ENCODE assay signal across 12 cellular contexts in genomic region chr12:12520278-12520677, GRCh38. TPM values are rescaled to one million over a fixed set of nuclear protein-coding genes. Genes with fewer than 3 reads are reported as not detected.
DNase-seq lines count a peak whose midpoint lies in the region; ATAC-seq and TF ChIP-seq lines count a peak whose summit lies in the region.
"Had no signal": no experiment of that assay in that cellular context is flagged by ENCODE, and none has a peak within 500 bp of the region (broad histone marks: within the 10 kb centered on the region; RNA-seq: fewer than 3 reads in every experiment).

No MANE protein-coding gene starts in this region.

- H3K36me3 Mint-ChIP-seq in neural crest cell (ENCODE audit: low read depth): peaks cover 6% of the 10 kb centered on the region

- no peaks in the 10 kb centered on the region for H3K27me3 Mint-ChIP-seq in neural crest cell (ENCODE audit: low read depth)

- TF ChIP-seq POLR2A in GM18505 (IDR thresholded peaks at IDR 0.05; ENCODE audit: borderline replicate concordance, extremely low read depth, insufficient read depth, insufficient read length): no peak

- H3K4me3 Mint-ChIP-seq in neural crest cell: peak overlapping the region; percentile 68

- H3K4me1 Mint-ChIP-seq in neural crest cell: peaks cover 47% of the 10 kb centered on the region

- H3K27ac ChIP-seq in cingulate gyrus (ENCODE audit: low read depth, low read length): peak overlapping the region; percentile 35
- H3K27ac ChIP-seq: BLaER1, GM23248, HL-60 had no signal

- ATAC-seq in GM18520 (IDR thresholded peaks at IDR 0.05; ENCODE audit: unreplicated experiment) (no peak), GM18505 (IDR thresholded peaks at IDR 0.05; ENCODE audit: unreplicated experiment) (no peak)

- DNase-seq in NCI-H146 treated with DMSO at 0.1 percent for 48 hours (lab: John Stamatoyannopoulos, UW; ENCODE audit: unreplicated experiment): peak; percentile 21
- no peak for DNase-seq in NCI-H146 (lab: John Stamatoyannopoulos, UW)
- DNase-seq in neural crest cell (ENCODE audit: low read depth, low spot score): no peak
- no peak for DNase-seq in HCEC 1CT
- no peak for DNase-seq in effector CD4-positive, alpha-beta T cell
- DNase-seq: GM23248, NCI-H1092 had no signal

- no peak for TF ChIP-seq CTCF in neural crest cell (conservative IDR thresholded peaks at IDR 0.05)

- H3K27ac Mint-ChIP-seq in neural crest cell (ENCODE audit: unreplicated experiment): peak overlapping the region; percentile 31

- H3K9me3 Mint-ChIP-seq in neural crest cell: no peaks in the 10 kb centered on the region

RNA-seq across cellular contexts. Expression of gene DUSP16, which starts 42.4 kb away (rescaled TPM):
- total RNA-seq in neural crest cell: 30.8 and 32.0 TPM in 2 replicates
